1 cellular context compared by ENCODE assay signal in genomic region chr2:127844973-127845372, GRCh38.
TF ChIP-seq lines count a peak whose summit lies in the region.

No MANE protein-coding gene starts in this region.

TF ChIP-seq in GM12878, 131 proteins besides CTCF, POLR2A, EP300 and RAD21:
- TF ChIP-seq REST (IDR thresholded peaks at IDR 0.05; ENCODE audit: low read depth, low read length) (no peak), NFIC (IDR thresholded peaks at IDR 0.05; ENCODE audit: low read depth, low read length) (no peak), ZZZ3 (IDR thresholded peaks at IDR 0.05; ENCODE audit: control insufficient read depth, insufficient read length, low read depth) (no peak), TAF1 (IDR thresholded peaks at IDR 0.05; ENCODE audit: borderline replicate concordance, low read depth, low read length) (no peak), TCF12 (IDR thresholded peaks at IDR 0.05; ENCODE audit: low read depth, low read length) (no peak), SMAD5 (IDR thresholded peaks at IDR 0.05; ENCODE audit: low read depth) (no peak), PAX5 (IDR thresholded peaks at IDR 0.05; ENCODE audit: borderline replicate concordance, low read depth, low read length) (no peak), USF1 (IDR thresholded peaks at IDR 0.05; ENCODE audit: borderline replicate concordance, extremely low read length, insufficient read depth, low read depth, low read length) (no peak), BCL11A (IDR thresholded peaks at IDR 0.05; ENCODE audit: low read depth, low read length) (no peak), IRF3 (IDR thresholded peaks at IDR 0.05) (no peak)
